ENCODE assay signal across 16 cellular contexts in genomic region chr13:111210082-111210481, GRCh38.
DNase-seq lines count a peak whose midpoint lies in the region; ATAC-seq, FAIRE-seq and TF ChIP-seq lines count a peak whose summit lies in the region.
"Had no signal": no experiment of that assay in that cellular context is flagged by ENCODE, and none has a peak within 500 bp of the region (broad histone marks: within the 10 kb centered on the region; RNA-seq: fewer than 3 reads in every experiment).

No MANE protein-coding gene starts in this region.

- intact Hi-C loops in MCF 10A (cut with micrococcal nuclease) (no loop called here), breast epithelium (cut with DNase I; ENCODE audit: low total_unique reads) (no loop called here)

- peaks cover 0 to 92% of the 10 kb centered on the region in 2 experiments; a peak in 3 of 4 replicates for H3K79me2 ChIP-seq in H1 (ENCODE audit: control insufficient read depth in 1 of 2, insufficient read depth in 2 of 2, low read length in 2 of 2)

- H3K36me3 Mint-ChIP-seq in MCF 10A (ENCODE audit: insufficient read depth, unreplicated experiment) (peaks cover 19% of the 10 kb centered on the region), nephron (ENCODE audit: low read depth) (peaks cover 8% of the 10 kb centered on the region), T-cell (peaks cover 9% of the 10 kb centered on the region)

- no peaks in the 10 kb centered on the region for H3K9me3 ChIP-seq in breast epithelium
- no peaks in the 10 kb centered on the region for H3K9me3 ChIP-seq in H1 (ENCODE audit: insufficient read depth in 2 of 2, low read depth in 1 of 2, low read length in 1 of 2)
- no peaks in the 10 kb centered on the region for H3K9me3 ChIP-seq in upper lobe of left lung
- H3K9me3 ChIP-seq: transverse colon had no signal

- no peak overlapping the region for H3K23ac ChIP-seq in H1 (ENCODE audit: insufficient read length)

- no peak overlapping the region for H2AFZ ChIP-seq in H1 (ENCODE audit: low read length)

- no peaks in the 10 kb centered on the region for H3K27me3 ChIP-seq in breast epithelium
- no peaks in the 10 kb centered on the region for H3K27me3 ChIP-seq in H1 (replicated peaks in 1 of 4; ENCODE audit: control insufficient read depth in 3 of 4, extremely low read depth in 1 of 4, insufficient read depth in 3 of 4, low read length in 3 of 4)
- no peaks in the 10 kb centered on the region for H3K27me3 ChIP-seq in upper lobe of left lung
- H3K27me3 ChIP-seq: transverse colon had no signal

- H2BK20ac ChIP-seq in H1 (ENCODE audit: low read length) = no peak overlapping the region

- peaks cover 18% of the 10 kb centered on the region for H3K79me1 ChIP-seq in H1 (ENCODE audit: low read depth, low read length)

- ATAC-seq in upper lobe of left lung (ENCODE audit: low FRiP score in 2 of 2) (no peak), T-cell (replicated peaks in 1 of 4) (no peak)
- ATAC-seq: GM12878, left lobe of liver had no signal

- no peak overlapping the region for H3K18ac ChIP-seq in H1 (ENCODE audit: extremely low read depth, low read length)

- H3K4me1 Mint-ChIP-seq in MCF 10A (ENCODE audit: insufficient read depth, unreplicated experiment) (peaks cover 21% of the 10 kb centered on the region), nephron (peaks cover 60% of the 10 kb centered on the region), T-cell (peaks cover 67 to 83% (median 78%) of the 10 kb centered on the region in 3 donors)

- TF ChIP-seq EP300 in H1 (IDR thresholded peaks at IDR 0.05; ENCODE audit: borderline replicate concordance in 1 of 2, low read depth in 2 of 2, low read length in 2 of 2) (no peak), upper lobe of left lung (IDR thresholded peaks at IDR 0.05) (no peak)

- TF ChIP-seq POLR2A in breast epithelium (IDR thresholded peaks at IDR 0.05) (no peak), H1 (IDR thresholded peaks at IDR 0.05; ENCODE audit: control extremely low read depth in 1 of 2, low read depth in 2 of 2, low read length in 2 of 2) (no peak), upper lobe of left lung (IDR thresholded peaks at IDR 0.05) (no peak)

- peak overlapping the region; percentile 28 for H3K27ac Mint-ChIP-seq in MCF 10A (ENCODE audit: low read depth, unreplicated experiment)
- H3K27ac Mint-ChIP-seq in nephron = peak overlapping the region; percentile 75 to 88 (median 83)
- H3K27ac Mint-ChIP-seq in T-cell = no peak overlapping the region
- H3K27ac Mint-ChIP-seq: activated T-helper 2 cell treated with anti-CD3 and anti-CD28 coated beads, Interferon-gamma antibody, Interleukin-2, Interleukin-4, amounts not matched to agents 10 μg/mL and 5 μg/mL and 100 μg/mL, durations not matched to agents 14 hours and 24 hours and 36 hours had no signal

- no peak overlapping the region for H4K91ac ChIP-seq in H1 (replicated peaks; ENCODE audit: insufficient read length, low read length)

- H2BK5ac ChIP-seq in H1 (ENCODE audit: low read depth, low read length) = no peak overlapping the region

- no peaks in the 10 kb centered on the region for H3K23me2 ChIP-seq in H1 (ENCODE audit: low read depth, low read length)

- no peak overlapping the region for H3K56ac ChIP-seq in H1 (replicated peaks; ENCODE audit: insufficient read length, low read depth, low read length)

- POLR2A ChIA-PET in MCF 10A (lab: Yijun Ruan, JAX) (no interaction called here), H1 (lab: Charles Lee; ENCODE audit: partially characterized antibody) (no interaction called here), T-cell (lab: Charles Lee) (no interaction called here), HEK293T (lab: Yijun Ruan, JAX) (no interaction called here)

- H3K14ac ChIP-seq in H1 (ENCODE audit: insufficient read length) = no peak overlapping the region

- H4K5ac ChIP-seq in H1 (ENCODE audit: insufficient read length, low read depth, low read length) = no peak overlapping the region

- H3K27ac ChIP-seq in breast epithelium (no peak overlapping the region), H1 (ENCODE audit: low read depth, low read length) (no peak overlapping the region), upper lobe of left lung (peak overlapping the region; percentile 5 to 58 (median 33))

- no peak overlapping the region for H4K8ac ChIP-seq in H1 (ENCODE audit: extremely low read depth, insufficient read depth, low read length)

- H3K4me3 ChIP-seq in breast epithelium = no peak overlapping the region
- no peak overlapping the region for H3K4me3 ChIP-seq in H1 (ENCODE audit: extremely low read depth in 1 of 4, insufficient read depth in 2 of 4, low read depth in 3 of 4, low read length in 4 of 4)
- H3K4me3 ChIP-seq in upper lobe of left lung = no peak overlapping the region
- H3K4me3 ChIP-seq: GM12878, transverse colon had no signal

- H3K36me3 ChIP-seq in breast epithelium (no peaks in the 10 kb centered on the region), H1 (ENCODE audit: control insufficient read depth in 2 of 4, insufficient read depth in 4 of 4, low read length in 3 of 4) (no peaks in the 10 kb centered on the region), upper lobe of left lung (no peaks in the 10 kb centered on the region)
- H3K36me3 ChIP-seq: transverse colon had no signal

- H3K9ac ChIP-seq in H1 (replicated peaks in 1 of 4; ENCODE audit: extremely low read depth in 1 of 4, low read depth in 3 of 4, low read length in 3 of 4) = no peak overlapping the region

- H3K4ac ChIP-seq in H1 (replicated peaks; ENCODE audit: insufficient read length, low read depth, low read length) = no peak overlapping the region

- no peak for TF ChIP-seq RAD21 in H1 (IDR thresholded peaks at IDR 0.05 in 1 of 2, conservative IDR thresholded peaks at IDR 0.05 in 1 of 2; ENCODE audit: low read depth in 2 of 2, low read length in 2 of 2)

- no peak for FAIRE-seq in H1 (lab: Jason Lieb, UNC)
- FAIRE-seq: colon, GM12878 had no signal

- H2BK120ac ChIP-seq in H1 (replicated peaks; ENCODE audit: low read depth, low read length) = no peak overlapping the region

- no peak overlapping the region for H3K4me3 Mint-ChIP-seq in MCF 10A (ENCODE audit: unreplicated experiment)
- peak overlapping the region in 2 of 3 experiments; percentile 22 to 52 for H3K4me3 Mint-ChIP-seq in nephron
- H3K4me3 Mint-ChIP-seq in T-cell = no peak overlapping the region

- TF ChIP-seq CTCF in MCF 10A (IDR thresholded peaks at IDR 0.05; ENCODE audit: unreplicated experiment) (no peak), breast epithelium (IDR thresholded peaks at IDR 0.05) (no peak), H1 (IDR thresholded peaks at IDR 0.05; ENCODE audit: control extremely low read depth in 1 of 3, insufficient read depth in 1 of 3, low read depth in 1 of 3, low read length in 3 of 3) (no peak), nephron (IDR thresholded peaks at IDR 0.05; ENCODE audit: unreplicated experiment in 3 of 3) (no peak), upper lobe of left lung (IDR thresholded peaks at IDR 0.05) (no peak)

- H3K4me2 ChIP-seq in H1 (ENCODE audit: insufficient read depth in 1 of 2, low read depth in 2 of 2, low read length in 2 of 2) = no peak overlapping the region

- H3K27me3 Mint-ChIP-seq in MCF 10A (ENCODE audit: insufficient read depth, unreplicated experiment) (no peaks in the 10 kb centered on the region), nephron (ENCODE audit: low read depth) (no peaks in the 10 kb centered on the region), T-cell (no peaks in the 10 kb centered on the region)

- CTCF ChIA-PET in MCF 10A (lab: Yijun Ruan, JAX) (interaction anchor here (0.6 to 4.1 kb wide), 2 partner anchors 93 to 143 kb away, joined by 3 to 22 read pairs; no protein-coding TSS in a partner anchor), H1 (lab: Charles Lee; ENCODE audit: partially characterized antibody) (interaction anchor here (9.6 kb wide), 1 partner anchor 24 kb away, joined by 65 read pairs; no protein-coding TSS in a partner anchor), T-cell (lab: Charles Lee) (interaction anchor here in 1 of 2 donors (2.9 kb wide), 1 partner anchor 142 kb away, joined by 6 read pairs; no protein-coding TSS in a partner anchor), HEK293T (lab: Yijun Ruan, JAX) (no interaction called here)

- no TSS peak for BruUV-seq in MCF 10A (replicated peaks; lab: Mats Ljungman, UMichigan)

- H4K20me1 ChIP-seq in H1 (replicated peaks in 1 of 2; ENCODE audit: control insufficient read depth in 1 of 2, insufficient read depth in 2 of 2, low read length in 2 of 2) = peaks cover 7 to 16% of the 10 kb centered on the region in 2 experiments

- DNase-seq in MCF 10A (ENCODE audit: unreplicated experiment) (no peak), breast epithelium (ENCODE audit: low spot score in 2 of 2) (no peak), H1 (ENCODE audit: low read depth in 1 of 2, low spot score in 2 of 2) (no peak), upper lobe of left lung (no peak), midbrain (lab: John Stamatoyannopoulos, UW) (no peak), T-cell (no peak), HEK293T (ENCODE audit: extremely low spot score) (no peak)
- DNase-seq: activated CD4-positive, alpha-beta T cell treated with anti-CD3 and anti-CD28 coated beads for 48 hours; DMS153; NCI-H2029 treated with DMSO at 0.1 percent for 48 hours; transverse colon had no signal

- 84% methylated on average over 4 of the region's 4 CpGs; no CpG with 5 or more reads in 1 of the 2 experiments for WGBS in H1 (ENCODE audit: extremely low coverage in 1 of 2, insufficient coverage in 1 of 2, insufficient read length in 1 of 2, insufficient replicate concordance in 2 of 2, low coverage in 1 of 2, low lambda C conversion rate in 2 of 2, missing lambda C conversion rate in 1 of 2), 2 experiments
- 81 to 85% methylated on average over 4 of the region's 4 CpGs for WGBS in upper lobe of left lung, 2 donors

- no peaks in the 10 kb centered on the region for H3K9me3 Mint-ChIP-seq in MCF 10A (ENCODE audit: unreplicated experiment)
- no peaks in the 10 kb centered on the region for H3K9me3 Mint-ChIP-seq in nephron
- H3K9me3 Mint-ChIP-seq in T-cell = no peaks in the 10 kb centered on the region
- H3K9me3 Mint-ChIP-seq: activated T-helper 2 cell treated with anti-CD3 and anti-CD28 coated beads, Interferon-gamma antibody, Interleukin-2, Interleukin-4, amounts not matched to agents 10 μg/mL and 5 μg/mL and 100 μg/mL, durations not matched to agents 14 hours and 24 hours and 36 hours had no signal

- no peaks in the 10 kb centered on the region for H3K4me1 ChIP-seq in breast epithelium
- H3K4me1 ChIP-seq in H1 (replicated peaks in 1 of 4; ENCODE audit: control insufficient read depth in 3 of 4, insufficient read depth in 4 of 4, low read length in 3 of 4) = peaks cover 13 to 43% (median 33%) of the 10 kb centered on the region in 4 experiments
- peaks cover 15 to 50% (median 38%) of the 10 kb centered on the region in 4 donors for H3K4me1 ChIP-seq in upper lobe of left lung

- peak overlapping the region; percentile 10; the same call in 1 of the 2 replicates for H2BK12ac ChIP-seq in H1 (ENCODE audit: low read depth, low read length)

- H2AK5ac ChIP-seq in H1 (ENCODE audit: low read depth, low read length) = no peak overlapping the region

- no peak overlapping the region for H2BK15ac ChIP-seq in H1 (ENCODE audit: low read length)

TF ChIP-seq in H1, 55 proteins besides CTCF, POLR2A, EP300 and RAD21 (continues in another document):
- TF ChIP-seq NRF1 (IDR thresholded peaks at IDR 0.05; ENCODE audit: low read depth, low read length) = no peak
- no peak for TF ChIP-seq CHD1 (IDR thresholded peaks at IDR 0.05; ENCODE audit: low read depth, low read length)

TF ChIP-seq in HEK293T, 16 proteins besides CTCF, POLR2A, EP300 and RAD21 (continues in another document):
- TF ChIP-seq SP1 (IDR thresholded peaks at IDR 0.05) = no peak
- TF ChIP-seq SUZ12 (IDR thresholded peaks at IDR 0.05) = no peak
- no peak for TF ChIP-seq TARDBP (IDR thresholded peaks at IDR 0.05)

Comparison
In these comparisons a context has a peak if more than half of its experiments do, and no peak if none do; other contexts are left out.
1. H3K27ac Mint-ChIP-seq: peak in MCF 10A (single experiment) and nephron (3 of 3); none in T-cell (0 of 2).
2. H3K4me3 Mint-ChIP-seq: peak in nephron (2 of 3); none in MCF 10A (single experiment) and T-cell (0 of 3).
3. H3K27ac ChIP-seq: peak in upper lobe of left lung (4 of 4); none in breast epithelium (0 of 2) and H1 (single experiment).